8 cellular contexts compared by ENCODE assay signal in the genomic region with DNA sequence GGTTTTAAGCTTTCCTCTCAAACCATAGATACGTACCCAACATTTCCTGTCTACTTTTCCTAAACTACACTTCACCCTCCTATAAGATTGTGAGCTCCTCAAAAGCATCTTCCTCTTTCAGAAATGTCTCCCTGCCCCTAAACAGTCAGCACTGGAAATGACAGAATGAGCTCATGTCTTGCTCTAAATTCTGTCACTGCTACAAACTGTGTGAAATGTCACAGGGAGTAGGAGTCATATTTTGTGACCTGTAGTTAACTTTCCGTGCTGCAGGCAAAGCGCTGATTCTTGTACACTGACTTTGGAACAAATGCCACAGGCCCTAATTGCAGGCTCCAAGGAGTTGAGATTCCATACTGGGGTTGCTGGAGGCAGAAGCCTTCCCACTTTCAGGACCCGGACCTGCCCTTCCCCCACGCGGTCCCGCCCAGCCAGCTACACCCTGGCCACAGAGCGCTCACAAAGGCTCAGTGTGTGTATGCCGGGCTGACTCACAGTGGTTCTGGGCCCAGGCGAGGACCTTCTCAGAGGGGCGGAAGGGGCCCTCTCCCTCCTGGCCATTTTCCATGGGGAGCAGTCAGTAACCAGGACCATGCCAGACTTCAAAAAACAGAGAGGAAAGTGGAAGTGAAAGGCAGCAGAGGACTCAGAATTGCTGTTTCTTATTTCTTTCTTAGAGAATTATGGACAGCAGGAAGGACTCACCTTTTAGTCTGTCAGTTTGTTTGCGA. TPM values are rescaled to one million over a fixed set of nuclear protein-coding genes. Genes with fewer than 3 reads are reported as not detected.
DNase-seq lines count a peak whose midpoint lies in the region; ATAC-seq, FAIRE-seq and TF ChIP-seq lines count a peak whose summit lies in the region.

No MANE protein-coding gene starts in this region.

- H4K20me1 ChIP-seq in BLaER1 treated with 17β-estradiol and CSF1 and Interleukin-3, amounts not matched to agents 10 nM and 100 nM: no peaks in the 10 kb centered on the region; a peak in 1 of 22 replicates

- H3K4me3 ChIP-seq in BLaER1 treated with 17β-estradiol and CSF1 and Interleukin-3, amounts not matched to agents 10 nM and 100 nM: peak overlapping the region in 3 of 10 experiments; percentile 28 to 39 (median 28); a peak in 4 of 20 replicates
- H3K4me3 ChIP-seq in cardiac fibroblast (replicated peaks in 1 of 2; ENCODE audit: low read depth in 2 of 2, low read length in 2 of 2) (no peak overlapping the region), kidney (ENCODE audit: low read length in 2 of 2) (peak overlapping the region in 1 of 2 donors; percentile 13)

- no peak for TF ChIP-seq CTCF in cardiac fibroblast (IDR thresholded peaks at IDR 0.05; ENCODE audit: low read depth, low read length)
- no peak for TF ChIP-seq CTCF in kidney (IDR thresholded peaks at IDR 0.05; ENCODE audit: borderline replicate concordance, extremely low read depth, insufficient read depth)

- peak overlapping the region; percentile 55 to 98 (median 71) for H3K27ac ChIP-seq in BLaER1 treated with 17β-estradiol and CSF1 and Interleukin-3, amounts not matched to agents 10 nM and 100 nM
- peak overlapping the region; percentile 73 to 88 for H3K27ac ChIP-seq in kidney (ENCODE audit: low read depth in 2 of 2, low read length in 2 of 2)

- peak overlapping the region; percentile 64 to 100 (median 93) for H3K4me2 ChIP-seq in BLaER1 treated with 17β-estradiol and CSF1 and Interleukin-3, amounts not matched to agents 10 nM and 100 nM

- no peak for FAIRE-seq in kidney (lab: Jason Lieb, UNC)

- H3K9me3 ChIP-seq in BLaER1 treated with 17β-estradiol and CSF1 and Interleukin-3, amounts not matched to agents 10 nM and 100 nM (replicated peaks in 1 of 11): no peaks in the 10 kb centered on the region
- H3K9me3 ChIP-seq in kidney (ENCODE audit: control insufficient read depth in 1 of 2, low read length in 2 of 2): no peaks in the 10 kb centered on the region

- no peaks in the 10 kb centered on the region for H3K36me3 ChIP-seq in BLaER1 treated with 17β-estradiol and CSF1 and Interleukin-3, amounts not matched to agents 10 nM and 100 nM
- no peaks in the 10 kb centered on the region for H3K36me3 ChIP-seq in kidney (ENCODE audit: control insufficient read depth in 1 of 2, insufficient read depth in 2 of 2, low read length in 2 of 2)

- peak overlapping the region; percentile 1 to 96 (median 62); a peak in 19 of 22 replicates for H3K9ac ChIP-seq in BLaER1 treated with 17β-estradiol and CSF1 and Interleukin-3, amounts not matched to agents 10 nM and 100 nM
- peak overlapping the region in 1 of 2 donors; percentile 10 for H3K9ac ChIP-seq in kidney (ENCODE audit: low read length in 2 of 2)

- peak; percentile 57 to 62 for ATAC-seq in activated CD4-positive, CD25-positive, alpha-beta regulatory T cell treated with anti-CD3 and anti-CD28 coated beads, Interleukin-2, amount 50 U/mL, for 24 hours

- intact Hi-C loops in kidney (cut with DNase I): no loop called here

- H3K4me1 ChIP-seq in BLaER1 treated with 17β-estradiol and CSF1 and Interleukin-3, amounts not matched to agents 10 nM and 100 nM: peaks cover 52 to 79% (median 60%) of the 10 kb centered on the region in 10 experiments
- H3K4me1 ChIP-seq in kidney (ENCODE audit: control insufficient read depth in 1 of 2, insufficient read depth in 1 of 2, low read depth in 1 of 2, low read length in 2 of 2): peaks cover 15 to 21% of the 10 kb centered on the region in 2 donors

- peaks cover 0 to 6% (median 0%) of the 10 kb centered on the region in 11 experiments; a peak in 1 of 22 replicates for H3K27me3 ChIP-seq in BLaER1 treated with 17β-estradiol and CSF1 and Interleukin-3, amounts not matched to agents 10 nM and 100 nM

- peak; percentile 75 for DNase-seq in KG1 (lab: John Stamatoyannopoulos, UW)
- DNase-seq in cardiac fibroblast (ENCODE audit: low read depth in 2 of 2): peak; percentile 87 to 95
- peak; percentile 93 for DNase-seq in kidney
- peak; percentile 25 to 63 for DNase-seq in stimulated activated CD4-positive, alpha-beta T cell treated with anti-CD3 and anti-CD28 coated beads, Interleukin-12 subunit alpha, Interleukin-12 subunit beta, amount 100 ng/mL, for 24 hours (ENCODE audit: low read depth in 2 of 2)
- no peak for DNase-seq in NCI-H2107 (lab: John Stamatoyannopoulos, UW)
- no peak for DNase-seq in cortex of kidney (lab: John Stamatoyannopoulos, UW)

RNA-seq across cellular contexts. Expression of a gene that starts 24.1 kb away (rescaled TPM):
- total RNA-seq in kidney: 8.7 TPM
- polyA plus RNA-seq in kidney (ENCODE audit: insufficient read depth, low read depth, low replicate concordance): 10.7 TPM

RNA-seq across cellular contexts. Expression of a gene that starts 41.1 kb away (rescaled TPM):
- not detected for total RNA-seq in kidney
- 0.17 TPM for polyA plus RNA-seq in kidney (ENCODE audit: insufficient read depth, low read depth, low replicate concordance)

Comparison
In these comparisons a context has a peak if more than half of its experiments do, and no peak if none do; other contexts are left out.
1. DNase-seq: peak in KG1 (single experiment), cardiac fibroblast (2 of 2), kidney (single experiment) and stimulated activated CD4-positive, alpha-beta T cell treated with anti-CD3 and anti-CD28 coated beads, Interleukin-12 subunit alpha, Interleukin-12 subunit beta, amount 100 ng/mL, for 24 hours (2 of 2); none in NCI-H2107 (single experiment) and cortex of kidney (single experiment).